In the genomic region with DNA sequence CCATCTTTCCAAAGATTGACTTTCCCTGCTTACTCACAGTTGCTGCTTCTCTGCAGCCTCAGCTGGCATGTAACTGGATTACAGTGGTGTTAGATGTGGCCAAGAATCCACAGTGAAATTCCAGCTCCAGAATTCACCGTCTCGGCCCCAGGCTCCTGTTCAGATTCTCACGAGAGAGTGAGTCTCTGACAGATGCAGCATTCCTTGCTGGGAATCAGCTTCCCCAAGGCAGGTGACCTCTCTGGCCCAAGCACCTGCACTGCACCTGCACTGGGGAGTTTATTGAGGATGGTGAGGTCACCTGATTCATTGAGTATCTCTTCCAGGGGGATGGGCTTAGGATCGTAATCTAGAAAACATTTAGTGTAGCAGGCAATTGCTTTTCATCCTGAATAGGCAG, we compare ENCODE assay signal across 24 cellular contexts.
"Had no signal": no experiment of that assay in that cellular context is flagged by ENCODE, and none has a peak within 500 bp of the region (broad histone marks: within the 10 kb centered on the region; RNA-seq: fewer than 3 reads in every experiment).

No MANE protein-coding gene starts in this region.

- H3K4me1 Mint-ChIP-seq: immature natural killer cell; natural killer cell; stimulated activated naive B cell treated with anti-CD40 and anti-IgM and Interleukin-4, amounts not matched to agents 10 μg/mL and 1 μg/mL and 100 μg/mL, for 72 hours had no signal

- H3K27me3 Mint-ChIP-seq: stimulated activated naive B cell treated with anti-CD40 and anti-IgM and Interleukin-4, amounts not matched to agents 10 μg/mL and 1 μg/mL and 100 μg/mL, for 72 hours; stimulated activated naive CD8-positive, alpha-beta T cell treated with anti-CD3 and anti-CD28 coated beads, Interleukin-15, Interleukin-2, amounts not matched to agents 100 ng/mL and 50 ng/mL, for 24 hours had no signal

- H3K27ac Mint-ChIP-seq: immature natural killer cell; natural killer cell; stimulated activated naive B cell treated with anti-CD40 and anti-IgM and Interleukin-4, amounts not matched to agents 10 μg/mL and 1 μg/mL and 100 μg/mL, for 72 hours; stimulated activated naive CD8-positive, alpha-beta T cell treated with anti-CD3 and anti-CD28 coated beads, Interleukin-15, Interleukin-2, amounts not matched to agents 100 ng/mL and 50 ng/mL, for 24 hours had no signal

- H3K27ac ChIP-seq: dorsolateral prefrontal cortex, esophagus muscularis mucosa, foreskin keratinocyte, gastroesophageal sphincter, heart right ventricle, lower lobe of right lung, ovary, psoas muscle, right lobe of liver, thoracic aorta, tibial nerve, upper lobe of left lung had no signal

- H3K36me3 Mint-ChIP-seq: immature natural killer cell; natural killer cell; stimulated activated naive B cell treated with anti-CD40 and anti-IgM and Interleukin-4, amounts not matched to agents 10 μg/mL and 1 μg/mL and 100 μg/mL, for 72 hours had no signal

- H3K27me3 ChIP-seq: esophagus muscularis mucosa, foreskin keratinocyte, gastroesophageal sphincter, ovary, right lobe of liver, tibial nerve, upper lobe of left lung had no signal

- H3K4me3 ChIP-seq: dorsolateral prefrontal cortex, esophagus muscularis mucosa, gastroesophageal sphincter, heart right ventricle, lower lobe of right lung, ovary, psoas muscle, right lobe of liver, thoracic aorta, tibial nerve, upper lobe of left lung had no signal

- H3K4me1 ChIP-seq: esophagus muscularis mucosa, foreskin keratinocyte, gastroesophageal sphincter, heart right ventricle, lower lobe of right lung, psoas muscle, right lobe of liver, tibial nerve, upper lobe of left lung had no signal

- H3K36me3 ChIP-seq: esophagus muscularis mucosa, gastroesophageal sphincter, heart right ventricle, lower lobe of right lung, ovary, right lobe of liver, thoracic aorta, tibial nerve, upper lobe of left lung had no signal

- ATAC-seq: foreskin keratinocyte; gastroesophageal sphincter; heart right ventricle; left ventricle myocardium superior; lower lobe of right lung; natural killer cell; psoas muscle; right lobe of liver; stimulated activated naive B cell treated with anti-CD40 and anti-IgM and Interleukin-4, amounts not matched to agents 10 μg/mL and 1 μg/mL and 100 μg/mL, for 72 hours had no signal

- DNase-seq: dorsolateral prefrontal cortex; effector CD8-positive, alpha-beta T cell; foreskin keratinocyte; glutamatergic neuron; heart right ventricle; hypothalamus; immature natural killer cell; left ventricle myocardium superior; lower lobe of right lung; natural killer cell; occipital lobe; ovary; psoas muscle; right lobe of liver; small intestine; stimulated activated CD4-positive, alpha-beta T cell treated with anti-CD3 and anti-CD28 coated beads, Interleukin-15, amount 100 ng/mL, for 24 hours; stimulated activated CD4-positive, alpha-beta T cell treated with anti-CD3 and anti-CD28 coated beads, Interleukin-2, amount 100 ng/mL, for 48 hours; stimulated activated naive B cell treated with anti-CD40 and anti-IgM and Interleukin-4, amounts not matched to agents 10 μg/mL and 1 μg/mL and 100 μg/mL, for 72 hours; upper lobe of left lung had no signal

- H3K9me3 Mint-ChIP-seq: natural killer cell; stimulated activated naive B cell treated with anti-CD40 and anti-IgM and Interleukin-4, amounts not matched to agents 10 μg/mL and 1 μg/mL and 100 μg/mL, for 72 hours had no signal

- H3K4me3 Mint-ChIP-seq: immature natural killer cell; natural killer cell; stimulated activated naive B cell treated with anti-CD40 and anti-IgM and Interleukin-4, amounts not matched to agents 10 μg/mL and 1 μg/mL and 100 μg/mL, for 72 hours; stimulated activated naive CD8-positive, alpha-beta T cell treated with anti-CD3 and anti-CD28 coated beads, Interleukin-15, Interleukin-2, amounts not matched to agents 100 ng/mL and 50 ng/mL, for 24 hours had no signal
